8 cellular contexts compared by ENCODE assay signal in genomic region chr18:77000527-77000926, GRCh38.
A peak's percentile ranks its signal among the peaks of the same experiment; 100 is the strongest.
DNase-seq lines count a peak whose midpoint lies in the region; ATAC-seq, FAIRE-seq and TF ChIP-seq lines count a peak whose summit lies in the region.

No MANE protein-coding gene starts in this region.

- H3K4me1 ChIP-seq in ascending aorta (no peaks in the 10 kb centered on the region), hepatocyte (ENCODE audit: insufficient read depth) (peaks cover 3% of the 10 kb centered on the region)

- H3K27ac ChIP-seq in SU-DHL-6 (ENCODE audit: low read depth, low read length) (no peak overlapping the region), ascending aorta (no peak overlapping the region), hepatocyte (no peak overlapping the region)

- H4K20me1 ChIP-seq in SU-DHL-6 (ENCODE audit: low read depth, low read length), result no peaks in the 10 kb centered on the region
- H4K20me1 ChIP-seq in hepatocyte (ENCODE audit: insufficient read depth, poor library complexity, severe bottlenecking), result no peaks in the 10 kb centered on the region

- H3K9me2 ChIP-seq in SU-DHL-6 (replicated peaks; ENCODE audit: insufficient read depth, low read length) (no peaks in the 10 kb centered on the region), hepatocyte (replicated peaks; ENCODE audit: insufficient read depth) (no peaks in the 10 kb centered on the region)

- H3K9me3 ChIP-seq in SU-DHL-6 (ENCODE audit: insufficient read depth, low read length), result no peaks in the 10 kb centered on the region
- H3K9me3 ChIP-seq in ascending aorta, result no peaks in the 10 kb centered on the region
- H3K9me3 ChIP-seq in hepatocyte (ENCODE audit: low read depth), result no peaks in the 10 kb centered on the region

- H3K79me2 ChIP-seq in SU-DHL-6 (ENCODE audit: insufficient read depth, low read length) (no peaks in the 10 kb centered on the region), hepatocyte (no peaks in the 10 kb centered on the region)

- POLR2A ChIA-PET in HEK293T (lab: Yijun Ruan, JAX), result no interaction called here

- no peaks in the 10 kb centered on the region for H3K36me3 ChIP-seq in SU-DHL-6 (ENCODE audit: low read length)
- H3K36me3 ChIP-seq in ascending aorta, result no peaks in the 10 kb centered on the region
- H3K36me3 ChIP-seq in hepatocyte (replicated peaks; ENCODE audit: insufficient read depth, low read depth), result no peaks in the 10 kb centered on the region

- CTCF ChIA-PET in HEK293T (lab: Yijun Ruan, JAX), result interaction anchor here (0.6 to 1.3 kb wide), 10 partner anchors 9 to 1003 kb away, joined by 3 to 6 read pairs (median 3); no protein-coding TSS in a partner anchor

- H2AFZ ChIP-seq in SU-DHL-6 (ENCODE audit: low read depth, low read length, severe bottlenecking), result peak overlapping the region; percentile 82
- H2AFZ ChIP-seq in hepatocyte, result no peak overlapping the region

- H3K4me2 ChIP-seq in SU-DHL-6 (ENCODE audit: low read depth, low read length, poor library complexity, severe bottlenecking), result peak overlapping the region; percentile 29
- peak overlapping the region; percentile 58 for H3K4me2 ChIP-seq in hepatocyte

- intact Hi-C loops in ascending aorta (cut with DNase I), result loop anchor here (1.0 to 5.0 kb wide), 3 partner anchors 54 to 211 kb away; partner anchors contain the start of gene MBP

- 37% methylated on average over 11 of the region's 11 CpGs for WGBS in hepatocyte (ENCODE audit: low lambda C conversion rate, missing lambda C conversion rate)

- TF ChIP-seq CTCF in D721Med (IDR thresholded peaks at IDR 0.05; ENCODE audit: insufficient read depth, missing control alignments) (peak; percentile 91), SU-DHL-6 (IDR thresholded peaks at IDR 0.05; ENCODE audit: insufficient read depth, low read length, poor library complexity, severe bottlenecking) (peak; percentile 96), ascending aorta (IDR thresholded peaks at IDR 0.05) (peak; percentile 83 to 98 (median 97)), hepatocyte (IDR thresholded peaks at IDR 0.05; ENCODE audit: poor library complexity) (peak; percentile 96)

- H3K27me3 ChIP-seq in SU-DHL-6 (ENCODE audit: low read length) (no peaks in the 10 kb centered on the region), ascending aorta (no peaks in the 10 kb centered on the region), hepatocyte (no peaks in the 10 kb centered on the region)

- DNase-seq in D721Med (ENCODE audit: insufficient read length, low spot score) (peak; percentile 90), HEK293T (ENCODE audit: extremely low spot score) (peak; percentile 56), ascending aorta (ENCODE audit: low spot score in 2 of 2) (no peak), hepatocyte (ENCODE audit: low spot score) (peak; percentile 69)
- peak in 3 of 4 experiments; percentile 6 to 29 (median 21) for DNase-seq in stimulated activated CD4-positive, alpha-beta T cell treated with anti-CD3 and anti-CD28 coated beads, Interleukin-1b, Interleukin-23, amount 100 ng/mL, for 24 hours (ENCODE audit: low read depth in 4 of 4, low spot score in 1 of 4)

- H3K4me3 ChIP-seq in SU-DHL-6 (ENCODE audit: insufficient read depth, low read length, poor library complexity, severe bottlenecking) (no peak overlapping the region), ascending aorta (peak overlapping the region in 1 of 2 donors; percentile 54), hepatocyte (no peak overlapping the region)

- peaks cover 13% of the 10 kb centered on the region for H3F3A ChIP-seq in SU-DHL-6 (ENCODE audit: insufficient read depth)

- no peak for FAIRE-seq in D721Med (lab: Jason Lieb, UNC)

- ATAC-seq in GM21381 (IDR thresholded peaks at IDR 0.05; ENCODE audit: unreplicated experiment) (no peak), HG03097 (IDR thresholded peaks at IDR 0.05; ENCODE audit: low FRiP score, unreplicated experiment) (no peak)

- no peak overlapping the region for H3K9ac ChIP-seq in SU-DHL-6 (ENCODE audit: low read length)

TF ChIP-seq in HEK293T, 16 proteins besides CTCF, POLR2A, EP300 and RAD21:
- no peak for TF ChIP-seq ZNF384 (IDR thresholded peaks at IDR 0.05)

Comparison
In these comparisons a context has a peak if more than half of its experiments do, and no peak if none do; other contexts are left out.
1. DNase-seq: peak in D721Med (single experiment), HEK293T (single experiment), hepatocyte (single experiment) and stimulated activated CD4-positive, alpha-beta T cell treated with anti-CD3 and anti-CD28 coated beads, Interleukin-1b, Interleukin-23, amount 100 ng/mL, for 24 hours (3 of 4); none in ascending aorta (0 of 2).
2. Peak in every context shown above with its lines, with median percentiles within 50 percentile points of each other: CTCF ChIP-seq.